ENCODE assay signal across 8 cellular contexts in the genomic region with DNA sequence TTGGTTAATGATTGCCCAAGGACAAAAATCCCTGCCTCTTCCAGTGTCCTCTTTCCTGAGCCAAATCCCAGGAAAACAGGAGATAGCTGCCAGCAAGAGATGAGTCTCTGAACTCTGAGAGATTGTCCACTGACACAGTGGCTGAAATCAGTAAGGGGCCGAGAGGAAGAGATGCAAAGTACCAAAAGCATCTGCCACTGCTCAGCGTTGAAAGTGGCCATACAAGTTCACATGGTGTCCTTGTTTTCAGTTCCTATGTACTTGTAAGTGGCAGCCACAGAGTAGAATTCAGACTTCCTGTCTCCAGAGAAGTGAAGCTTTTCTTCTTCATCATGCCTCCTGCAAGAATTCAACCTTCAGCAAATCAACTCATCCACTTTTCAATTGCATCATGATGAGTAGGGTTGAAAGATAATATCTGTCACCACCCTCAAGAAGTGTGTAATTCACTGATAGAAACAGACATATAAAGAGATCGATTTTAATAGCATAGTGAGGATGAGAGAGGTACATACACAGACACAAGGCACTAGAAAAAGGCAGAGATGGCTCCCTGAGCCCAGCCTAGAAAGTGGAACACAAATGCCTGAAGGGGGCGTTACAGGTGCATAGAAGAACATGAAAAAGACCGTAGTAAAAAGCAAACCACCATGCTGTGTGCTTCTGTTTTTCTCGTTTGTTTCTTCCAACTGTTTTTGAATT.
DNase-seq lines count a peak whose midpoint lies in the region; ATAC-seq and TF ChIP-seq lines count a peak whose summit lies in the region.

No MANE protein-coding gene starts in this region.

- peak; percentile 66 for ATAC-seq in GM21526 (IDR thresholded peaks at IDR 0.05; ENCODE audit: low FRiP score, unreplicated experiment)

- H3K36me3 Mint-ChIP-seq in activated naive CD8-positive, alpha-beta T cell: peaks cover 8% of the 10 kb centered on the region

- H3K4me1 ChIP-seq in thymus (ENCODE audit: control insufficient read depth, insufficient read depth, low read length): no peaks in the 10 kb centered on the region

- H3K4me1 Mint-ChIP-seq in activated naive CD8-positive, alpha-beta T cell (ENCODE audit: low read depth): peaks cover 53% of the 10 kb centered on the region

- H3K36me3 ChIP-seq in SK-N-MC (ENCODE audit: insufficient read depth, low read length): no peaks in the 10 kb centered on the region
- no peaks in the 10 kb centered on the region for H3K36me3 ChIP-seq in thymus (ENCODE audit: control insufficient read depth, insufficient read depth)

- WGBS in thymus: 29% methylated on average over 6 of the region's 6 CpGs

- no peaks in the 10 kb centered on the region for H3K27me3 ChIP-seq in thymus (ENCODE audit: control insufficient read depth, insufficient read depth)

- DNase-seq in GM10248 (ENCODE audit: extremely low spot score) (peak; percentile 29), HT1080 (ENCODE audit: low read depth) (peak; percentile 46), SK-N-MC (ENCODE audit: low read depth, low spot score) (peak; percentile 12), medulla oblongata (ENCODE audit: extremely low spot score) (peak; percentile 32), NCI-H187 treated with DMSO at 0.1 percent for 48 hours (lab: John Stamatoyannopoulos, UW) (no peak)

- POLR2A ChIA-PET in GM10248 (lab: Yijun Ruan, JAX): interaction anchor here (0.5 to 1.3 kb wide), 3 partner anchors 23 to 153 kb away, joined by 3 read pairs; no protein-coding TSS in a partner anchor

- H3K9me3 ChIP-seq in SK-N-MC (ENCODE audit: low read depth, low read length) (no peaks in the 10 kb centered on the region), thymus (ENCODE audit: control insufficient read depth) (no peaks in the 10 kb centered on the region)

- no peak overlapping the region for H3K9ac ChIP-seq in SK-N-MC (ENCODE audit: insufficient read length)

- H3K27me3 Mint-ChIP-seq in activated naive CD8-positive, alpha-beta T cell: no peaks in the 10 kb centered on the region

- CTCF ChIA-PET in GM10248 (lab: Yijun Ruan, JAX): interaction anchor here (0.7 to 8.9 kb wide), 28 partner anchors 9 to 291 kb away, joined by 3 to 48 read pairs (median 4); no protein-coding TSS in a partner anchor

- H3K4me3 ChIP-seq in SK-N-MC: no peak overlapping the region
- H3K4me3 ChIP-seq in thymus (ENCODE audit: low read length): no peak overlapping the region

- H3K27ac Mint-ChIP-seq in activated naive CD8-positive, alpha-beta T cell: peak overlapping the region; percentile 94

- no peaks in the 10 kb centered on the region for H3K9me3 Mint-ChIP-seq in activated naive CD8-positive, alpha-beta T cell (ENCODE audit: low read depth)

- TF ChIP-seq CTCF in GM10248 (IDR thresholded peaks at IDR 0.05; ENCODE audit: control extremely low read depth, extremely low read depth, low read depth, missing control alignments): peak; percentile 73

- peak overlapping the region; percentile 76 for H3K4me3 Mint-ChIP-seq in activated naive CD8-positive, alpha-beta T cell

- H3K27ac ChIP-seq in SK-N-MC (no peak overlapping the region), thymus (ENCODE audit: low read depth) (peak overlapping the region; percentile 46)
